Comparison of ENCODE assay signal across 28 cellular contexts in genomic region chr7:85840532-85840931, GRCh38.
DNase-seq lines count a peak whose midpoint lies in the region; TF ChIP-seq lines count a peak whose summit lies in the region.
"Had no signal": no experiment of that assay in that cellular context is flagged by ENCODE, and none has a peak within 500 bp of the region (broad histone marks: within the 10 kb centered on the region; RNA-seq: fewer than 3 reads in every experiment).

No MANE protein-coding gene starts in this region.

- H3K27ac Mint-ChIP-seq in MCF 10A (ENCODE audit: low read depth, unreplicated experiment), result no peak overlapping the region
- H3K27ac Mint-ChIP-seq: activated CD4-positive, alpha-beta memory T cell treated with anti-CD3 and anti-CD28 coated beads for 36 hours; activated T-cell treated with anti-CD3 and anti-CD28 coated beads, Interleukin-2, amount 50 U/mL, for 72 hours; brain; memory B cell; stimulated activated memory B cell treated with anti-CD40 and anti-IgM and Interleukin-4, amounts not matched to agents 10 μg/mL and 1 μg/mL and 100 μg/mL, for 72 hours; T-helper 2 cell treated with Interferon-gamma antibody and Interleukin-4, amounts not matched to agents 5 μg/mL and 100 μg/mL, for 36 hours; type B pancreatic cell had no signal

- no peaks in the 10 kb centered on the region for H3K27me3 ChIP-seq in smooth muscle cell (ENCODE audit: low read depth)
- no peaks in the 10 kb centered on the region for H3K27me3 ChIP-seq in Karpas-422 (ENCODE audit: low read length)
- H3K27me3 ChIP-seq in HAP-1 (ENCODE audit: low read depth), result no peaks in the 10 kb centered on the region
- H3K27me3 ChIP-seq: esophagus squamous epithelium, left lung, MG63, ovary had no signal

- no TSS peak for BruUV-seq in MCF 10A (replicated peaks; lab: Mats Ljungman, UMichigan)

- H3K4me3 Mint-ChIP-seq in MCF 10A (ENCODE audit: unreplicated experiment), result no peak overlapping the region
- H3K4me3 Mint-ChIP-seq: activated CD4-positive, alpha-beta memory T cell treated with anti-CD3 and anti-CD28 coated beads for 36 hours; activated T-cell treated with anti-CD3 and anti-CD28 coated beads, Interleukin-2, amount 50 U/mL, for 72 hours; brain; memory B cell; stimulated activated memory B cell treated with anti-CD40 and anti-IgM and Interleukin-4, amounts not matched to agents 10 μg/mL and 1 μg/mL and 100 μg/mL, for 72 hours; T-helper 2 cell treated with Interferon-gamma antibody and Interleukin-4, amounts not matched to agents 5 μg/mL and 100 μg/mL, for 36 hours; type B pancreatic cell had no signal

- H3K36me3 ChIP-seq in smooth muscle cell (ENCODE audit: low read depth) (no peaks in the 10 kb centered on the region), Karpas-422 (ENCODE audit: insufficient read depth, low read length) (no peaks in the 10 kb centered on the region), HAP-1 (replicated peaks) (no peaks in the 10 kb centered on the region)
- H3K36me3 ChIP-seq: esophagus squamous epithelium, left lung, MG63, ovary had no signal

- H3K4me1 Mint-ChIP-seq in MCF 10A (ENCODE audit: insufficient read depth, unreplicated experiment), result no peaks in the 10 kb centered on the region
- H3K4me1 Mint-ChIP-seq: brain; memory B cell; stimulated activated memory B cell treated with anti-CD40 and anti-IgM and Interleukin-4, amounts not matched to agents 10 μg/mL and 1 μg/mL and 100 μg/mL, for 72 hours had no signal

- no peaks in the 10 kb centered on the region for H3K4me1 ChIP-seq in smooth muscle cell (ENCODE audit: low read depth)
- no peaks in the 10 kb centered on the region for H3K4me1 ChIP-seq in Karpas-422 (ENCODE audit: low read length)
- no peaks in the 10 kb centered on the region for H3K4me1 ChIP-seq in HAP-1
- H3K4me1 ChIP-seq: esophagus squamous epithelium, left lung had no signal

- intact Hi-C loops in MCF 10A (cut with micrococcal nuclease), result no loop called here

- peak; percentile 21 for DNase-seq in DMS153 (lab: John Stamatoyannopoulos, UW)
- no peak for DNase-seq in DMS153 treated with DMSO at 0.1 percent for 48 hours (lab: John Stamatoyannopoulos, UW; ENCODE audit: unreplicated experiment)
- DNase-seq in NCI-H69 (lab: John Stamatoyannopoulos, UW), result peak; percentile 74
- peak; percentile 53 for DNase-seq in fibroblast of gingiva (ENCODE audit: low read depth)
- DNase-seq in smooth muscle cell (lab: John Stamatoyannopoulos, UW; ENCODE audit: unreplicated experiment), result no peak
- no peak for DNase-seq in Karpas-422
- DNase-seq in HAP-1 (ENCODE audit: low spot score in 2 of 2), result no peak
- no peak for DNase-seq in MCF 10A (ENCODE audit: unreplicated experiment)
- DNase-seq: activated CD4-positive, alpha-beta memory T cell treated with anti-CD3 and anti-CD28 coated beads for 36 hours; activated CD4-positive, alpha-beta T cell treated with anti-CD3 and anti-CD28 coated beads for 1 hour; activated T-cell treated with anti-CD3 and anti-CD28 coated beads, Interleukin-2, amount 50 U/mL, for 72 hours; Calu3; cerebellar nuclear complex; esophagus squamous epithelium; glutamatergic neuron; islet precursor cell; left lung; MG63; NCI-H2029 treated with DMSO at 0.1 percent for 48 hours; ovary; SHP77 treated with DMSO at 0.1 percent for 48 hours had no signal

- H3K27me3 Mint-ChIP-seq in MCF 10A (ENCODE audit: insufficient read depth, unreplicated experiment), result peaks cover 70% of the 10 kb centered on the region
- H3K27me3 Mint-ChIP-seq: activated CD4-positive, alpha-beta memory T cell treated with anti-CD3 and anti-CD28 coated beads for 36 hours; brain; memory B cell; stimulated activated memory B cell treated with anti-CD40 and anti-IgM and Interleukin-4, amounts not matched to agents 10 μg/mL and 1 μg/mL and 100 μg/mL, for 72 hours; type B pancreatic cell had no signal

- H3K9me3 ChIP-seq in smooth muscle cell (replicated peaks; ENCODE audit: low read depth), result no peaks in the 10 kb centered on the region
- H3K9me3 ChIP-seq in Karpas-422 (ENCODE audit: low read length), result peaks cover 5% of the 10 kb centered on the region; the same call in 1 of the 2 replicates
- H3K9me3 ChIP-seq in HAP-1, result no peaks in the 10 kb centered on the region
- H3K9me3 ChIP-seq: esophagus squamous epithelium, left lung, MG63, ovary had no signal

- no peaks in the 10 kb centered on the region for H3K36me3 Mint-ChIP-seq in MCF 10A (ENCODE audit: insufficient read depth, unreplicated experiment)
- H3K36me3 Mint-ChIP-seq: activated CD4-positive, alpha-beta memory T cell treated with anti-CD3 and anti-CD28 coated beads for 36 hours; brain; memory B cell; stimulated activated memory B cell treated with anti-CD40 and anti-IgM and Interleukin-4, amounts not matched to agents 10 μg/mL and 1 μg/mL and 100 μg/mL, for 72 hours; type B pancreatic cell had no signal

- H3K9me2 ChIP-seq in Karpas-422 (replicated peaks; ENCODE audit: insufficient read depth, low read length), result no peaks in the 10 kb centered on the region

- TF ChIP-seq CTCF in smooth muscle cell (IDR thresholded peaks at IDR 0.05; ENCODE audit: borderline replicate concordance, insufficient read depth, poor library complexity, severe bottlenecking) (no peak), MCF 10A (IDR thresholded peaks at IDR 0.05; ENCODE audit: unreplicated experiment) (no peak)

- peak overlapping the region; percentile 76 for H2AFZ ChIP-seq in smooth muscle cell (ENCODE audit: low read depth)
- no peak overlapping the region for H2AFZ ChIP-seq in Karpas-422 (ENCODE audit: low read length)

- in situ Hi-C loops in HAP-1 (cut with MboI; ENCODE audit: low sequenced_read_pairs), result no loop called here

- no peaks in the 10 kb centered on the region for H3K9me3 Mint-ChIP-seq in MCF 10A (ENCODE audit: unreplicated experiment)

- H3F3A ChIP-seq in smooth muscle cell (ENCODE audit: low read depth), result no peaks in the 10 kb centered on the region

- H3K79me2 ChIP-seq in smooth muscle cell (ENCODE audit: low read depth) (no peaks in the 10 kb centered on the region), Karpas-422 (ENCODE audit: low read length) (no peaks in the 10 kb centered on the region)

- H4K20me1 ChIP-seq in smooth muscle cell (ENCODE audit: low read depth), result no peaks in the 10 kb centered on the region
- no peaks in the 10 kb centered on the region for H4K20me1 ChIP-seq in Karpas-422 (ENCODE audit: insufficient read depth, low read depth, low read length)

- H3K4me2 ChIP-seq in smooth muscle cell (peak overlapping the region; percentile 8), Karpas-422 (ENCODE audit: low read depth, low read length, poor library complexity, severe bottlenecking) (no peak overlapping the region)

- POLR2A ChIA-PET in MCF 10A (lab: Yijun Ruan, JAX), result no interaction called here

- WGBS in smooth muscle cell (ENCODE audit: low lambda C conversion rate), result 32% methylated on average over 6 of the region's 6 CpGs

- H3K4me3 ChIP-seq in smooth muscle cell, result no peak overlapping the region
- H3K4me3 ChIP-seq in Karpas-422 (ENCODE audit: low read length), result no peak overlapping the region
- no peak overlapping the region for H3K4me3 ChIP-seq in HAP-1
- H3K4me3 ChIP-seq: esophagus squamous epithelium, K562, left lung, MG63, ovary had no signal

- CTCF ChIA-PET in MCF 10A (lab: Yijun Ruan, JAX), result interaction anchor here (0.6 kb wide), 1 partner anchor 13 kb away, joined by 3 read pairs; no protein-coding TSS in a partner anchor

- no peak overlapping the region for H3K27ac ChIP-seq in smooth muscle cell (ENCODE audit: low read depth)
- H3K27ac ChIP-seq in Karpas-422 (ENCODE audit: low read length), result no peak overlapping the region
- H3K27ac ChIP-seq: 22Rv1, esophagus squamous epithelium, left lung, ovary had no signal

- H3K9ac ChIP-seq in smooth muscle cell (ENCODE audit: low read depth) (no peak overlapping the region), Karpas-422 (ENCODE audit: low read length) (no peak overlapping the region)

Comparison
In these comparisons a context has a peak if more than half of its experiments do, and no peak if none do; other contexts are left out.
1. DNase-seq: peak in DMS153 (single experiment), NCI-H69 (single experiment) and fibroblast of gingiva (single experiment); none in DMS153 treated with DMSO at 0.1 percent for 48 hours (single experiment), smooth muscle cell (single experiment), Karpas-422 (single experiment), HAP-1 (0 of 2) and MCF 10A (single experiment).